Comparison of ENCODE assay signal across 9 cellular contexts in the genomic region with DNA sequence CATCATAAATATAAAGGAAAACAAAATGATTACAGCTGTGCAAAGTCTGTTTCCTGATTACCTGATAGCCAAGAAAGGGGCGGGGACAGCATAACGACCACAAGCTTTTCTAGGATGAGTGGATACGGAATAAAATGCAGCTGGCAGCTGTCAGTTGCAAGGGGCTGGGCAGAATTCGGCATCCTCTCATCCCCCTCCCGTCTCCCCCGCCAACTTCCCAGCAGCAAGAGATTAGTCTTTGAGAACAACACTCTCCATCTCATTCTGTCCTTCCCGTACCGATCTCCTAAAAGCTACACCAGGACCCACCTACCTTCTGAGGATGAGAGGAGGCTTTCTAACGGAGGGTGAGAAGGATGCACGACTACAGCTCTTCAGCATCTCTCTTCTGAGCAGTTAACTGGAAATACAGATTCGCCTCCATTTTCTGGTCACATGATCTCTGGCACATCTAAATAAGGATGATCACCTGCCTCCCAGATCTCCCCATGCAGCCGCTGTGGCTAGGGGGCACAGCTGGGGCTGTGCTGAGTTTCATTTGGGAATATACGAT.
DNase-seq lines count a peak whose midpoint lies in the region; ATAC-seq, FAIRE-seq and TF ChIP-seq lines count a peak whose summit lies in the region.
"Had no signal": no experiment of that assay in that cellular context is flagged by ENCODE, and none has a peak within 500 bp of the region (broad histone marks: within the 10 kb centered on the region; RNA-seq: fewer than 3 reads in every experiment).

No MANE protein-coding gene starts in this region.

- no peak for DNase-seq in activated T-cell treated with anti-CD3 and anti-CD28 coated beads, Interleukin-2, amount 50 U/mL, for 4 hours
- no peak for DNase-seq in activated T-cell treated with anti-CD3 and anti-CD28 coated beads, Interleukin-2, amount 50 U/mL, for 1 hour
- DNase-seq in SW480 (ENCODE audit: low spot score) (peak; percentile 19), globus pallidus (ENCODE audit: low spot score) (peak; percentile 54), smooth muscle cell (lab: John Stamatoyannopoulos, UW; ENCODE audit: unreplicated experiment) (no peak), left lung (no peak), D721Med (ENCODE audit: insufficient read length, low spot score) (no peak), frontal cortex (ENCODE audit: low spot score in 2 of 2) (no peak)

- H3K36me3 ChIP-seq in smooth muscle cell (ENCODE audit: low read depth) = no peaks in the 10 kb centered on the region
- no peaks in the 10 kb centered on the region for H3K36me3 ChIP-seq in left lung

- H3K4me2 ChIP-seq in smooth muscle cell = no peak overlapping the region

- H2AFZ ChIP-seq in smooth muscle cell (ENCODE audit: low read depth) = no peak overlapping the region

- H3K4me1 Mint-ChIP-seq in activated T-cell treated with anti-CD3 and anti-CD28 coated beads, Interleukin-2, amount 50 U/mL, for 4 hours (ENCODE audit: low read depth) = peaks cover 8% of the 10 kb centered on the region

- intact Hi-C loops in left lung (cut with DNase I) = no loop called here

- peak overlapping the region; percentile 69 for H3K4me3 Mint-ChIP-seq in activated T-cell treated with anti-CD3 and anti-CD28 coated beads, Interleukin-2, amount 50 U/mL, for 4 hours

- H3K9me3 Mint-ChIP-seq in activated T-cell treated with anti-CD3 and anti-CD28 coated beads, Interleukin-2, amount 50 U/mL, for 4 hours = no peaks in the 10 kb centered on the region

- H3K4me1 ChIP-seq in smooth muscle cell (ENCODE audit: low read depth) (peaks cover 17% of the 10 kb centered on the region), left lung (peaks cover 0 to 39% of the 10 kb centered on the region in 2 donors)

- peak in 1 of 2 donors; percentile 33 for ATAC-seq in activated T-cell treated with anti-CD3 and anti-CD28 coated beads, Interleukin-2, amount 50 U/mL, for 4 hours
- no peak for ATAC-seq in left lung

- H3K9me3 ChIP-seq in smooth muscle cell (replicated peaks; ENCODE audit: low read depth) (no peaks in the 10 kb centered on the region), left lung (no peaks in the 10 kb centered on the region)

- WGBS in smooth muscle cell (ENCODE audit: low lambda C conversion rate) = 55% methylated on average over 13 of the region's 13 CpGs

- TF ChIP-seq CTCF in smooth muscle cell (IDR thresholded peaks at IDR 0.05; ENCODE audit: borderline replicate concordance, insufficient read depth, poor library complexity, severe bottlenecking) (no peak), left lung (IDR thresholded peaks at IDR 0.05) (no peak), D721Med (IDR thresholded peaks at IDR 0.05; ENCODE audit: insufficient read depth, missing control alignments) (no peak)

- no peaks in the 10 kb centered on the region for H3K36me3 Mint-ChIP-seq in activated T-cell treated with anti-CD3 and anti-CD28 coated beads, Interleukin-2, amount 50 U/mL, for 4 hours (ENCODE audit: insufficient read depth)

- H3K27ac ChIP-seq in smooth muscle cell (ENCODE audit: low read depth) (no peak overlapping the region), left lung (peak overlapping the region in 1 of 2 donors; percentile 23)

- H3K27me3 ChIP-seq in smooth muscle cell (ENCODE audit: low read depth) (peaks cover 2% of the 10 kb centered on the region), left lung (peaks cover 0 to 18% of the 10 kb centered on the region in 2 donors)

- FAIRE-seq in D721Med (lab: Jason Lieb, UNC) (no peak), frontal cortex (lab: Jason Lieb, UNC) (no peak)
- FAIRE-seq: G401.6 had no signal

- peaks cover 51% of the 10 kb centered on the region for H3K27me3 Mint-ChIP-seq in activated T-cell treated with anti-CD3 and anti-CD28 coated beads, Interleukin-2, amount 50 U/mL, for 4 hours (ENCODE audit: low read depth)

- no peaks in the 10 kb centered on the region for H3F3A ChIP-seq in smooth muscle cell (ENCODE audit: low read depth)

- H3K4me3 ChIP-seq in smooth muscle cell = peak overlapping the region; percentile 17
- peak overlapping the region in 1 of 2 donors; percentile 18 for H3K4me3 ChIP-seq in left lung

- H3K9ac ChIP-seq in smooth muscle cell (ENCODE audit: low read depth) = no peak overlapping the region

- no peaks in the 10 kb centered on the region for H4K20me1 ChIP-seq in smooth muscle cell (ENCODE audit: low read depth)

- no peaks in the 10 kb centered on the region for H3K79me2 ChIP-seq in smooth muscle cell (ENCODE audit: low read depth)

Comparison
In these comparisons a context has a peak if more than half of its experiments do, and no peak if none do; other contexts are left out.
1. DNase-seq: peak in SW480 (single experiment) and globus pallidus (single experiment); none in activated T-cell treated with anti-CD3 and anti-CD28 coated beads, Interleukin-2, amount 50 U/mL, for 4 hours (single experiment), activated T-cell treated with anti-CD3 and anti-CD28 coated beads, Interleukin-2, amount 50 U/mL, for 1 hour (single experiment), smooth muscle cell (single experiment), left lung (0 of 2), D721Med (single experiment) and frontal cortex (0 of 2).